ENCODE assay signal across 26 cellular contexts in the genomic region with DNA sequence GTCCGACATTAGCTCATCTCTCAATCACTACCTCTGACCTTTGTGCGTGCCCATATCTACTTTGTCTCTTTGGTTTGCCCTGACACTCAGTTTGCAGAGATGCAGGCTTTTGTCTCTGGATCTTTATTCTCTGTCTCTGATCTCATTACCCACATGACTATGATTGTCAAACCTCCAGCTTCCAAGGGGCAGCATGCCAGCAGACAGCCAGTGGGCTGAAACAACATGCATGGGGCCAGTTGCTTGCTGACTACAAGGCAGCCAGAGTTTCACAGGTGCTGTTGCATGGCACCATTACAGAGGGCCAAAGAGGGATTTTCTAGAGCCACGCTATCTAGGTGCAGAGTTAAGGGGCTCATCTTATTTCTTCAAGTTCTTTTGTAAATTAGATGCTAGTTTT.
DNase-seq lines count a peak whose midpoint lies in the region; ATAC-seq and TF ChIP-seq lines count a peak whose summit lies in the region.
"Had no signal": no experiment of that assay in that cellular context is flagged by ENCODE, and none has a peak within 500 bp of the region (broad histone marks: within the 10 kb centered on the region; RNA-seq: fewer than 3 reads in every experiment).

No MANE protein-coding gene starts in this region.

- no peak overlapping the region for H3K4me3 ChIP-seq in BLaER1 treated with 17β-estradiol and CSF1 and Interleukin-3, amounts not matched to agents 10 nM and 100 nM
- H3K4me3 ChIP-seq in sigmoid colon = no peak overlapping the region
- H3K4me3 ChIP-seq: GM23248, tibial artery had no signal

- TF ChIP-seq POLR2A in sigmoid colon (IDR thresholded peaks at IDR 0.05) = no peak

- ATAC-seq in effector memory CD8-positive, alpha-beta T cell (replicated peaks) = peak; percentile 25
- no peak for ATAC-seq in naive thymus-derived CD8-positive, alpha-beta T cell
- no peak for ATAC-seq in GM19452 (IDR thresholded peaks at IDR 0.05; ENCODE audit: unreplicated experiment)
- ATAC-seq: PC-3 had no signal

- POLR2A ChIA-PET in naive thymus-derived CD8-positive, alpha-beta T cell (lab: Charles Lee) = no interaction called here

- H3K4me3 Mint-ChIP-seq in effector memory CD8-positive, alpha-beta T cell = peak overlapping the region; percentile 34 to 43
- peak overlapping the region in 6 of 10 donors; percentile 7 to 37 (median 28) for H3K4me3 Mint-ChIP-seq in naive thymus-derived CD8-positive, alpha-beta T cell
- H3K4me3 Mint-ChIP-seq: activated CD4-positive, alpha-beta T cell treated with anti-CD3 and anti-CD28 coated beads, Interleukin-2, amount 10 ng/mL, durations not matched to agents 7 days and 5 days; CD4-positive, CD25-positive, alpha-beta regulatory T cell; HFFc6; memory B cell had no signal

- no peaks in the 10 kb centered on the region for H4K20me1 ChIP-seq in BLaER1 treated with 17β-estradiol and CSF1 and Interleukin-3, amounts not matched to agents 10 nM and 100 nM

- H3K9me3 ChIP-seq in BLaER1 treated with 17β-estradiol and CSF1 and Interleukin-3, amounts not matched to agents 10 nM and 100 nM (replicated peaks in 1 of 11) = no peaks in the 10 kb centered on the region
- H3K9me3 ChIP-seq in sigmoid colon = no peaks in the 10 kb centered on the region
- H3K9me3 ChIP-seq: tibial artery had no signal

- H3K9ac ChIP-seq in BLaER1 treated with 17β-estradiol and CSF1 and Interleukin-3, amounts not matched to agents 10 nM and 100 nM = no peak overlapping the region
- H3K9ac ChIP-seq: GM23248 had no signal

- no peaks in the 10 kb centered on the region for H3K36me3 Mint-ChIP-seq in effector memory CD8-positive, alpha-beta T cell (ENCODE audit: insufficient read depth)
- peaks cover 0 to 4% (median 0%) of the 10 kb centered on the region in 3 donors for H3K36me3 Mint-ChIP-seq in naive thymus-derived CD8-positive, alpha-beta T cell
- H3K36me3 Mint-ChIP-seq: CD4-positive, CD25-positive, alpha-beta regulatory T cell; memory B cell had no signal

- peaks cover 0 to 29% (median 13%) of the 10 kb centered on the region in 10 experiments; a peak in 12 of 20 replicates for H3K4me1 ChIP-seq in BLaER1 treated with 17β-estradiol and CSF1 and Interleukin-3, amounts not matched to agents 10 nM and 100 nM
- no peaks in the 10 kb centered on the region for H3K4me1 ChIP-seq in sigmoid colon
- H3K4me1 ChIP-seq: tibial artery had no signal

- peak; percentile 47 for DNase-seq in NCI-H446 treated with DMSO at 0.1 percent for 48 hours (lab: John Stamatoyannopoulos, UW)
- DNase-seq in effector memory CD8-positive, alpha-beta T cell = no peak
- no peak for DNase-seq in naive thymus-derived CD8-positive, alpha-beta T cell
- no peak for DNase-seq in A172 (ENCODE audit: low spot score)
- DNase-seq in stimulated activated CD4-positive, alpha-beta T cell treated with anti-CD3 and anti-CD28 coated beads, Interleukin-2, amount 100 ng/mL, for 48 hours = no peak
- no peak for DNase-seq in sigmoid colon
- DNase-seq: activated CD8-positive, alpha-beta memory T cell treated with anti-CD3 and anti-CD28 coated beads, Interleukin-2, amount 50 U/mL, for 48 hours; brain microvascular endothelial cell; cortex of kidney; GM23248; HFFc6; IMR-90; kidney glomerular epithelial cell; NCI-H1105 treated with DMSO at 0.1 percent for 48 hours; NCI-H2029 treated with DMSO at 0.1 percent for 48 hours; NCI-H226; PC-3; retina; Right ventricle myocardium superior; T1000; tibial artery had no signal

- TF ChIP-seq EP300 in sigmoid colon (IDR thresholded peaks at IDR 0.05) = no peak

- no peaks in the 10 kb centered on the region for H3K36me3 ChIP-seq in BLaER1 treated with 17β-estradiol and CSF1 and Interleukin-3, amounts not matched to agents 10 nM and 100 nM
- H3K36me3 ChIP-seq in sigmoid colon = no peaks in the 10 kb centered on the region
- H3K36me3 ChIP-seq: brain microvascular endothelial cell, tibial artery had no signal

- H3K27ac Mint-ChIP-seq in effector memory CD8-positive, alpha-beta T cell = no peak overlapping the region
- peak overlapping the region in 2 of 10 donors; percentile 40 to 71 for H3K27ac Mint-ChIP-seq in naive thymus-derived CD8-positive, alpha-beta T cell
- H3K27ac Mint-ChIP-seq: HFFc6, memory B cell had no signal

- no peak overlapping the region for H3K27ac ChIP-seq in BLaER1 treated with 17β-estradiol and CSF1 and Interleukin-3, amounts not matched to agents 10 nM and 100 nM
- no peak overlapping the region for H3K27ac ChIP-seq in sigmoid colon
- H3K27ac ChIP-seq: brain microvascular endothelial cell, GM23248, tibial artery had no signal

- intact Hi-C loops in sigmoid colon (cut with DNase I) = no loop called here

- no peaks in the 10 kb centered on the region for H3K9me3 Mint-ChIP-seq in effector memory CD8-positive, alpha-beta T cell
- no peaks in the 10 kb centered on the region for H3K9me3 Mint-ChIP-seq in naive thymus-derived CD8-positive, alpha-beta T cell
- H3K9me3 Mint-ChIP-seq: HFFc6, memory B cell had no signal

- TF ChIP-seq CTCF in sigmoid colon (IDR thresholded peaks at IDR 0.05) = no peak

- WGBS in sigmoid colon, 2 donors = 94 to 95% methylated on average over 3 of the region's 3 CpGs

- H3K4me1 Mint-ChIP-seq in effector memory CD8-positive, alpha-beta T cell (ENCODE audit: low read depth in 2 of 2) = peaks cover 18 to 23% of the 10 kb centered on the region in 2 donors
- peaks cover 12 to 22% (median 18%) of the 10 kb centered on the region in 4 donors for H3K4me1 Mint-ChIP-seq in naive thymus-derived CD8-positive, alpha-beta T cell

- peaks cover 13 to 39% of the 10 kb centered on the region in 2 donors for H3K27me3 Mint-ChIP-seq in effector memory CD8-positive, alpha-beta T cell
- H3K27me3 Mint-ChIP-seq in naive thymus-derived CD8-positive, alpha-beta T cell = peaks cover 5 to 53% (median 14%) of the 10 kb centered on the region in 5 donors

- peak overlapping the region in 7 of 11 experiments; percentile 10 to 62 (median 51); a peak in 9 of 22 replicates for H3K4me2 ChIP-seq in BLaER1 treated with 17β-estradiol and CSF1 and Interleukin-3, amounts not matched to agents 10 nM and 100 nM

- H3K27me3 ChIP-seq in BLaER1 treated with 17β-estradiol and CSF1 and Interleukin-3, amounts not matched to agents 10 nM and 100 nM = no peaks in the 10 kb centered on the region
- no peaks in the 10 kb centered on the region for H3K27me3 ChIP-seq in sigmoid colon
- H3K27me3 ChIP-seq: brain microvascular endothelial cell, tibial artery had no signal
